1 cellular context compared by ENCODE assay signal in the genomic region with DNA sequence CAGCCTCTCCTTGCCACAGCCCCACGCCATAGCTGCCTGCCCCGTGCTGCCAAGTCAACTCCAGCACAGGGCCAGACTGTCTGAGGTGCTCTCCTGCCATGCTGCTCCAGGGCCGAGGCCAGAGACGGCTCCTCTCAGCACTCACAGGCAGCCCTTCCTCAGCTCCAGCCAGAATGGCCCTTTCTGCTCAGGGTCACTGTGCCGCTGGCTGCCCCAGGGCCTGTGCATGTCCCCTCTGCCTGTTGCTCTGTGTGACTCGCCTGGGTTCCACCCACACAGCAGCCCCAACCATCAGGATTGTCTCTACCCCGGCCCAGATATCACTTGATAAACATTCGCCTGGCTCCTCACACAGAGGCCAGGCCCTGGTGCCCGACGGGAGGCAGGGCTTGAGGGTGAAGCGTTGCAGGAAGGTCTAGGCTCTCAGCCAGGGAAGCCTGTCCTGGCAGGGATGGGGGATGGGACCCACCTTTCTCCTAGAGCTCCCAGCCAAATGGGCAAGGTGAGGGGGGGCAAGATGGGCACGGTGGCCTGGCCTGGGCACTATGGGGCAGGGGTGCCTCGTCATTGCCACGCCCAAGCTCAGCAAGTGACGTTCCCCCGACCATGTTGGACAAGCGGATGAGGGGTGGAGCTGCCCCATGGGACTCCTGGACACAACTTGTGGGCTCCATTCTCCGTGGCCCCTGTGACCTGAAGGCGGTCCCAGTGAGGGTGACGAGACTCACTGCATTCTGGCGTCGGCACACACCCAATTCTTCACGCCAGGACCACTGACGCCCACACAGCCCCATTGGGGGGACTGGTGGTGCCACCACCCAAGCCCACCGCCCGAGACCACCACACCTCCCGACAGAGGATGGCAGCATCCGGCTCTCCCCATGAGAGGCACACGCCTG.
TF ChIP-seq lines count a peak whose summit lies in the region.

No MANE protein-coding gene starts in this region.

TF ChIP-seq in SK-N-SH, 30 proteins besides CTCF, POLR2A, EP300 and RAD21:
- TF ChIP-seq MXI1 (IDR thresholded peaks at IDR 0.05; ENCODE audit: low read depth, low read length): peak; percentile 57; the same call in 1 of the 2 replicates
- TF ChIP-seq GATA2 (CRISPR knock-in tag; IDR thresholded peaks at IDR 0.05): peak; percentile 89
- TF ChIP-seq POLR2AphosphoS5 (IDR thresholded peaks at IDR 0.05; ENCODE audit: low read depth, low read length): no peak
- no peak for TF ChIP-seq TCF12 (IDR thresholded peaks at IDR 0.05)
- peak; percentile 2; the same call in 1 of the 2 replicates for TF ChIP-seq SMC3 (IDR thresholded peaks at IDR 0.05; ENCODE audit: low read depth, low read length)
- peak; percentile 69; the same call in 1 of the 2 replicates for TF ChIP-seq FOXJ3 (CRISPR knock-in tag; IDR thresholded peaks at IDR 0.05)
- TF ChIP-seq RCOR1 (IDR thresholded peaks at IDR 0.05; ENCODE audit: low read length): peak; percentile 38; the same call in 1 of the 2 replicates
- TF ChIP-seq ELF1 (IDR thresholded peaks at IDR 0.05): no peak
- peak; percentile 84 for TF ChIP-seq CHD2 (IDR thresholded peaks at IDR 0.05; ENCODE audit: low read length, partially characterized antibody)
